Comparison of ENCODE assay signal across 27 cellular contexts in the genomic region with DNA sequence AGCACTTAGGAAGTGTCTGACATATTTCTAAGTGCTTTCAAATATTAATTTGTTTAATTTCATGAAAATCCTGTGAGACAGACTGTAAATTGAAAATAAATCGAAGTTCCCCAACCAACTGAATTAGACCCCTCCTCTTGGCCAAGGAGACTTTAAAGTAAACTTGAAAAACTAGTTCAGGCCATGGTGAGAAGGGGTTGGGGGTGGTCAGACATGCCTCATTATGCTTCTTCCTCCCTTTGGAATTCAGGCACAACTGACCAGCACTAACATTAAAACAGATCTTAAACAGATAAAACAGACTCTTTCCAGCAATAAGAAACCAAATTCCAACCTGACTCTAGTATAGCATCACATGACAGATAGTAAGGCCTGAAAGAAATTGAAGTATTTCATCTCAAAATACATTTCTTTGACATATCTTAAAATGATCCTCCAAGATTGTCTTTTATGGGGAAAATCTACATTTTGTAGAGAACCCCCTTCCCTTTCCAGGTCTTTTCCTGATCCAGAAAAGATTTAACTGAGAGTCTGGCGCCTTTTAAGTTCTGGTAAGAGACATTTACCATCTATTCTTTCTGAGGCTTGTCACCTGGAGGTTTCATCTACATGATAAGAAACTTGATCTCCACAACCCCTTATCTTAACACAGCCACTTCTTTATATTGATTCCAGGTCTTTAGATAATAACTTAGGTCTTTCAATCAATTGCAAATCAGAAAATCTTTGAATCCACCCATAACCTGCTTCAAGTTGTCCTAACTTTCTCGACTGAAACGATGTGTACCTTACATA.
"Had no signal": no experiment of that assay in that cellular context is flagged by ENCODE, and none has a peak within 500 bp of the region (broad histone marks: within the 10 kb centered on the region; RNA-seq: fewer than 3 reads in every experiment).

No MANE protein-coding gene starts in this region.

- H3K4me3 Mint-ChIP-seq: immature natural killer cell; memory B cell; naive thymus-derived CD4-positive, alpha-beta T cell; nephron progenitor cell; stimulated activated effector memory CD8-positive, alpha-beta T cell treated with anti-CD3 and anti-CD28 coated beads, Interleukin-12 subunit alpha, Interleukin-12 subunit beta, amount 100 ng/mL, for 72 hours; type B pancreatic cell had no signal

- H3K27me3 ChIP-seq: dorsolateral prefrontal cortex, gastrocnemius medialis, ovary, sigmoid colon, stomach, thyroid gland had no signal

- H3K9me3 Mint-ChIP-seq: nephron progenitor cell had no signal

- H3K4me3 ChIP-seq: dorsolateral prefrontal cortex, gastrocnemius medialis, lung, ovary, psoas muscle, sigmoid colon, stomach, thyroid gland had no signal

- H3K36me3 Mint-ChIP-seq: immature natural killer cell; memory B cell; stimulated activated effector memory CD8-positive, alpha-beta T cell treated with anti-CD3 and anti-CD28 coated beads, Interleukin-12 subunit alpha, Interleukin-12 subunit beta, amount 100 ng/mL, for 72 hours; type B pancreatic cell had no signal

- H3K27me3 Mint-ChIP-seq: memory B cell; naive thymus-derived CD4-positive, alpha-beta T cell; type B pancreatic cell had no signal

- H3K9me3 ChIP-seq: gastrocnemius medialis, ovary, psoas muscle, stomach, thyroid gland had no signal

- H3K4me1 ChIP-seq: gastrocnemius medialis, psoas muscle, sigmoid colon, stomach, thyroid gland had no signal

- H3K36me3 ChIP-seq: gastrocnemius medialis, ovary, sigmoid colon, stomach, thyroid gland had no signal

- H3K27ac ChIP-seq: dorsolateral prefrontal cortex, epithelial cell of prostate, gastrocnemius medialis, ovary, psoas muscle, sigmoid colon, stomach, thyroid gland had no signal

- DNase-seq: dorsolateral prefrontal cortex; effector CD4-positive, alpha-beta T cell; foreskin fibroblast; gastrocnemius medialis; head of caudate nucleus; immature natural killer cell; midbrain; naive thymus-derived CD4-positive, alpha-beta T cell; nephron progenitor cell; occipital lobe; ovary; posterior cingulate gyrus; psoas muscle; right cardiac atrium; sigmoid colon; stimulated activated CD4-positive, alpha-beta T cell treated with anti-CD3 and anti-CD28 coated beads, Interleukin-2, amount 100 ng/mL, for 24 hours; stimulated activated CD4-positive, alpha-beta T cell treated with anti-CD3 and anti-CD28 coated beads, Interleukin-4, amount 100 ng/mL, for 24 hours; stimulated activated naive CD4-positive, alpha-beta T cell treated with Interleukin-2 at 50 U/mL for 16 hours; stomach; thyroid gland had no signal

- H3K27ac Mint-ChIP-seq: immature natural killer cell; memory B cell; naive thymus-derived CD4-positive, alpha-beta T cell; nephron progenitor cell; stimulated activated effector memory CD8-positive, alpha-beta T cell treated with anti-CD3 and anti-CD28 coated beads, Interleukin-12 subunit alpha, Interleukin-12 subunit beta, amount 100 ng/mL, for 72 hours; type B pancreatic cell had no signal

- H3K4me1 Mint-ChIP-seq: immature natural killer cell; memory B cell; naive thymus-derived CD4-positive, alpha-beta T cell; stimulated activated effector memory CD8-positive, alpha-beta T cell treated with anti-CD3 and anti-CD28 coated beads, Interleukin-12 subunit alpha, Interleukin-12 subunit beta, amount 100 ng/mL, for 72 hours had no signal

- ATAC-seq: esophagus mucosa; gastrocnemius medialis; left lobe of liver; naive thymus-derived CD4-positive, alpha-beta T cell; psoas muscle; right cardiac atrium; stimulated activated effector memory CD8-positive, alpha-beta T cell treated with anti-CD3 and anti-CD28 coated beads, Interleukin-12 subunit alpha, Interleukin-12 subunit beta, amount 100 ng/mL, for 72 hours had no signal
